Comparison of ENCODE assay signal across 21 cellular contexts in the genomic region with DNA sequence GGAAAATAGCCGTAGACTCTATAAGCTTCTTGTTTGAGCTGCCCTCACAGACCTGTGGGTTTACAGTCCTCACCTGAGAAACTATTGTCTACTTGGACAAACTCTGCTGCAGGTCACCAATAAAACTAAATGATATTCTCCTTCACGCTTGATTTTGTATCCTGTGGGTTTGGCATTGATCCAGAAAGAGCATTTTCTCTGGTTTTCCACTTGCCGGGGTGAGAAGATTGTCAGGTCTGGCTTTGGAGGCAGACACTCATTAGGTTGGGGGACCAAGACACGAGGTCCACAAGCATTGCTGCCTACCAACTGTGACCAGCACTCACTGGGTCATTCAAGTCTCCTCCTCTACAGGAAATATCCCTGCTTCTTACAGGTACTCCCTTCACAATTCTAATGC.
"Had no signal": no experiment of that assay in that cellular context is flagged by ENCODE, and none has a peak within 500 bp of the region (broad histone marks: within the 10 kb centered on the region; RNA-seq: fewer than 3 reads in every experiment).

No MANE protein-coding gene starts in this region.

- DNase-seq: effector memory CD4-positive, alpha-beta T cell; heart left ventricle; hippocampal formation; natural killer cell; posterior cingulate gyrus; spleen; stimulated activated CD4-positive, alpha-beta T cell treated with anti-CD3 and anti-CD28 coated beads, Interleukin-15, amount 100 ng/mL, for 24 hours; stimulated activated CD4-positive, alpha-beta T cell treated with anti-CD3 and anti-CD28 coated beads, Interleukin-1b, Interleukin-23, amount 100 ng/mL, for 48 hours; stimulated activated CD4-positive, alpha-beta T cell treated with anti-CD3 and anti-CD28 coated beads, Interleukin-4, amount 100 ng/mL, for 24 hours; tibial artery; upper lobe of left lung; uterus had no signal

- H3K27ac Mint-ChIP-seq: mesothelial cell of epicardium; natural killer cell; stimulated activated memory B cell treated with anti-CD40 and anti-IgM and Interleukin-4, amounts not matched to agents 10 μg/mL and 1 μg/mL and 100 μg/mL, for 72 hours; stimulated activated naive CD8-positive, alpha-beta T cell treated with anti-CD3 and anti-CD28 coated beads, Interleukin-15, Interleukin-2, amounts not matched to agents 100 ng/mL and 50 ng/mL, for 24 hours had no signal

- H3K4me1 ChIP-seq: heart left ventricle, spleen, tibial artery, upper lobe of left lung, uterus had no signal

- H3K27me3 Mint-ChIP-seq: stimulated activated memory B cell treated with anti-CD40 and anti-IgM and Interleukin-4, amounts not matched to agents 10 μg/mL and 1 μg/mL and 100 μg/mL, for 72 hours; stimulated activated naive CD8-positive, alpha-beta T cell treated with anti-CD3 and anti-CD28 coated beads, Interleukin-15, Interleukin-2, amounts not matched to agents 100 ng/mL and 50 ng/mL, for 24 hours had no signal

- FAIRE-seq: endometrium, frontal cortex had no signal

- H3K9me3 Mint-ChIP-seq: mesothelial cell of epicardium, neural crest cell had no signal

- H3K9me3 ChIP-seq: heart left ventricle, spleen, tibial artery, upper lobe of left lung, uterus had no signal

- ATAC-seq: esophagus mucosa; heart left ventricle; left lobe of liver; natural killer cell; sciatic nerve; stimulated activated memory B cell treated with anti-CD40 and anti-IgM and Interleukin-4, amounts not matched to agents 10 μg/mL and 1 μg/mL and 100 μg/mL, for 72 hours had no signal

- H3K4me3 Mint-ChIP-seq: mesothelial cell of epicardium; natural killer cell; neural crest cell; stimulated activated memory B cell treated with anti-CD40 and anti-IgM and Interleukin-4, amounts not matched to agents 10 μg/mL and 1 μg/mL and 100 μg/mL, for 72 hours; stimulated activated naive CD8-positive, alpha-beta T cell treated with anti-CD3 and anti-CD28 coated beads, Interleukin-15, Interleukin-2, amounts not matched to agents 100 ng/mL and 50 ng/mL, for 24 hours had no signal

- H3K4me3 ChIP-seq: heart left ventricle, spleen, tibial artery, upper lobe of left lung, uterus had no signal

- H3K36me3 Mint-ChIP-seq: mesothelial cell of epicardium; natural killer cell; stimulated activated memory B cell treated with anti-CD40 and anti-IgM and Interleukin-4, amounts not matched to agents 10 μg/mL and 1 μg/mL and 100 μg/mL, for 72 hours had no signal

- H3K4me1 Mint-ChIP-seq: mesothelial cell of epicardium; natural killer cell; neural crest cell; stimulated activated memory B cell treated with anti-CD40 and anti-IgM and Interleukin-4, amounts not matched to agents 10 μg/mL and 1 μg/mL and 100 μg/mL, for 72 hours had no signal

- H3K27me3 ChIP-seq: heart left ventricle, spleen, tibial artery, upper lobe of left lung, uterus had no signal

- H3K27ac ChIP-seq: heart left ventricle, spleen, tibial artery, upper lobe of left lung, uterus had no signal

- H3K36me3 ChIP-seq: heart left ventricle, spleen, tibial artery, upper lobe of left lung, uterus had no signal
